11 cellular contexts compared by ENCODE assay signal in genomic region chr2:197893403-197894177, GRCh38.
DNase-seq lines count a peak whose midpoint lies in the region; ATAC-seq and TF ChIP-seq lines count a peak whose summit lies in the region.
"Had no signal": no experiment of that assay in that cellular context is flagged by ENCODE, and none has a peak within 500 bp of the region (broad histone marks: within the 10 kb centered on the region; RNA-seq: fewer than 3 reads in every experiment).

No MANE protein-coding gene starts in this region.

- TF ChIP-seq CTCF in stomach (IDR thresholded peaks at IDR 0.05), result no peak

- H3K27me3 Mint-ChIP-seq in activated naive CD4-positive, alpha-beta T cell treated with anti-CD3 and anti-CD28 coated beads, Interleukin-2, amount 10 ng/mL, durations not matched to agents 7 days and 5 days, result no peaks in the 10 kb centered on the region
- H3K27me3 Mint-ChIP-seq in stimulated activated memory B cell treated with anti-CD40 and anti-IgM and Interleukin-4, amounts not matched to agents 10 μg/mL and 1 μg/mL and 100 μg/mL, for 72 hours, result no peaks in the 10 kb centered on the region
- H3K27me3 Mint-ChIP-seq: central memory CD8-positive, alpha-beta T cell had no signal

- no peak for TF ChIP-seq EP300 in stomach (IDR thresholded peaks at IDR 0.05)

- intact Hi-C loops in stomach (cut with DNase I; ENCODE audit: low total_unique reads), result no loop called here

- H3K27ac ChIP-seq in effector memory CD4-positive, alpha-beta T cell (ENCODE audit: insufficient read depth, low read length, poor library complexity, severe bottlenecking), result peak overlapping the region; percentile 52
- peak overlapping the region in 4 of 5 donors; percentile 3 to 50 (median 38) for H3K27ac ChIP-seq in stomach
- H3K27ac ChIP-seq: uterus had no signal

- peaks cover 21% of the 10 kb centered on the region for H3K4me1 ChIP-seq in effector memory CD4-positive, alpha-beta T cell (ENCODE audit: control insufficient read depth, insufficient read depth, low read length, poor library complexity, severe bottlenecking)
- H3K4me1 ChIP-seq in stomach, result peaks cover 6 to 45% (median 29%) of the 10 kb centered on the region in 4 donors

- no peaks in the 10 kb centered on the region for H3K9me3 Mint-ChIP-seq in activated naive CD4-positive, alpha-beta T cell treated with anti-CD3 and anti-CD28 coated beads, Interleukin-2, amount 10 ng/mL, durations not matched to agents 7 days and 5 days
- H3K9me3 Mint-ChIP-seq in stimulated activated memory B cell treated with anti-CD40 and anti-IgM and Interleukin-4, amounts not matched to agents 10 μg/mL and 1 μg/mL and 100 μg/mL, for 72 hours, result peaks cover 3% of the 10 kb centered on the region
- H3K9me3 Mint-ChIP-seq: central memory CD8-positive, alpha-beta T cell had no signal

- H3K27ac Mint-ChIP-seq in activated naive CD4-positive, alpha-beta T cell treated with anti-CD3 and anti-CD28 coated beads, Interleukin-2, amount 10 ng/mL, durations not matched to agents 7 days and 5 days, result peak overlapping the region; percentile 79
- no peak overlapping the region for H3K27ac Mint-ChIP-seq in stimulated activated memory B cell treated with anti-CD40 and anti-IgM and Interleukin-4, amounts not matched to agents 10 μg/mL and 1 μg/mL and 100 μg/mL, for 72 hours

- H3K9me3 ChIP-seq in effector memory CD4-positive, alpha-beta T cell (ENCODE audit: control insufficient read depth, low read length), result no peaks in the 10 kb centered on the region
- no peaks in the 10 kb centered on the region for H3K9me3 ChIP-seq in stomach
- H3K9me3 ChIP-seq: uterus had no signal

- peak overlapping the region; percentile 22 for H3K4me3 ChIP-seq in effector memory CD4-positive, alpha-beta T cell (ENCODE audit: insufficient read depth, low read depth, low read length, poor library complexity, severe bottlenecking)
- H3K4me3 ChIP-seq in stomach, result peak overlapping the region in 1 of 4 donors; percentile 22
- H3K4me3 ChIP-seq: uterus had no signal

- no peak for TF ChIP-seq POLR2A in stomach (IDR thresholded peaks at IDR 0.05)

- peaks cover 50% of the 10 kb centered on the region for H3K4me1 Mint-ChIP-seq in activated naive CD4-positive, alpha-beta T cell treated with anti-CD3 and anti-CD28 coated beads, Interleukin-2, amount 10 ng/mL, durations not matched to agents 7 days and 5 days
- H3K4me1 Mint-ChIP-seq in stimulated activated memory B cell treated with anti-CD40 and anti-IgM and Interleukin-4, amounts not matched to agents 10 μg/mL and 1 μg/mL and 100 μg/mL, for 72 hours, result no peaks in the 10 kb centered on the region
- H3K4me1 Mint-ChIP-seq: central memory CD8-positive, alpha-beta T cell had no signal

- WGBS in stomach, 5 donors, result 25 to 47% (median 29%) methylated on average over 6 of the region's 6 CpGs

- CTCF ChIA-PET in activated naive CD4-positive, alpha-beta T cell treated with anti-CD3 and anti-CD28 coated beads, Interleukin-2, amount 10 ng/mL, durations not matched to agents 7 days and 5 days (lab: Charles Lee), result interaction anchor here (0.7 kb wide), 1 partner anchor 44 kb away, joined by 3 read pairs; no protein-coding TSS in a partner anchor

- peaks cover 2% of the 10 kb centered on the region for H3K36me3 Mint-ChIP-seq in activated naive CD4-positive, alpha-beta T cell treated with anti-CD3 and anti-CD28 coated beads, Interleukin-2, amount 10 ng/mL, durations not matched to agents 7 days and 5 days
- no peaks in the 10 kb centered on the region for H3K36me3 Mint-ChIP-seq in stimulated activated memory B cell treated with anti-CD40 and anti-IgM and Interleukin-4, amounts not matched to agents 10 μg/mL and 1 μg/mL and 100 μg/mL, for 72 hours

- H3K36me3 ChIP-seq in effector memory CD4-positive, alpha-beta T cell (ENCODE audit: control insufficient read depth, insufficient read depth, low read length), result no peaks in the 10 kb centered on the region
- no peaks in the 10 kb centered on the region for H3K36me3 ChIP-seq in stomach

- peak overlapping the region; percentile 19 for H3K4me3 Mint-ChIP-seq in activated naive CD4-positive, alpha-beta T cell treated with anti-CD3 and anti-CD28 coated beads, Interleukin-2, amount 10 ng/mL, durations not matched to agents 7 days and 5 days
- no peak overlapping the region for H3K4me3 Mint-ChIP-seq in stimulated activated memory B cell treated with anti-CD40 and anti-IgM and Interleukin-4, amounts not matched to agents 10 μg/mL and 1 μg/mL and 100 μg/mL, for 72 hours
- H3K4me3 Mint-ChIP-seq: central memory CD8-positive, alpha-beta T cell had no signal

- H3K27me3 ChIP-seq in effector memory CD4-positive, alpha-beta T cell (replicated peaks; ENCODE audit: control insufficient read depth, insufficient read depth, low read length, poor library complexity, severe bottlenecking), result no peaks in the 10 kb centered on the region
- H3K27me3 ChIP-seq in stomach, result peaks cover 0 to 5% (median 0%) of the 10 kb centered on the region in 3 donors
- H3K27me3 ChIP-seq: uterus had no signal

- no peak for DNase-seq in activated naive CD4-positive, alpha-beta T cell treated with anti-CD3 and anti-CD28 coated beads, Interleukin-2, amount 10 ng/mL, durations not matched to agents 7 days and 5 days
- no peak for DNase-seq in activated naive CD4-positive, alpha-beta T cell treated with Interleukin-2 at 50 U/mL for 16 hours
- no peak for DNase-seq in effector memory CD4-positive, alpha-beta T cell
- DNase-seq in stomach (peak; percentile 31), D341Med (ENCODE audit: low spot score) (no peak)
- DNase-seq: NCI-H748 treated with DMSO at 0.1 percent for 48 hours, uterus had no signal

- ATAC-seq in HG02870 (IDR thresholded peaks at IDR 0.05; ENCODE audit: unreplicated experiment) (peak; percentile 30), HG03378 (IDR thresholded peaks at IDR 0.05; ENCODE audit: unreplicated experiment) (no peak)
- ATAC-seq in stimulated activated memory B cell treated with anti-CD40 and anti-IgM and Interleukin-4, amounts not matched to agents 10 μg/mL and 1 μg/mL and 100 μg/mL, for 72 hours, result no peak
